Comparison of ENCODE assay signal across 8 cellular contexts in the genomic region with DNA sequence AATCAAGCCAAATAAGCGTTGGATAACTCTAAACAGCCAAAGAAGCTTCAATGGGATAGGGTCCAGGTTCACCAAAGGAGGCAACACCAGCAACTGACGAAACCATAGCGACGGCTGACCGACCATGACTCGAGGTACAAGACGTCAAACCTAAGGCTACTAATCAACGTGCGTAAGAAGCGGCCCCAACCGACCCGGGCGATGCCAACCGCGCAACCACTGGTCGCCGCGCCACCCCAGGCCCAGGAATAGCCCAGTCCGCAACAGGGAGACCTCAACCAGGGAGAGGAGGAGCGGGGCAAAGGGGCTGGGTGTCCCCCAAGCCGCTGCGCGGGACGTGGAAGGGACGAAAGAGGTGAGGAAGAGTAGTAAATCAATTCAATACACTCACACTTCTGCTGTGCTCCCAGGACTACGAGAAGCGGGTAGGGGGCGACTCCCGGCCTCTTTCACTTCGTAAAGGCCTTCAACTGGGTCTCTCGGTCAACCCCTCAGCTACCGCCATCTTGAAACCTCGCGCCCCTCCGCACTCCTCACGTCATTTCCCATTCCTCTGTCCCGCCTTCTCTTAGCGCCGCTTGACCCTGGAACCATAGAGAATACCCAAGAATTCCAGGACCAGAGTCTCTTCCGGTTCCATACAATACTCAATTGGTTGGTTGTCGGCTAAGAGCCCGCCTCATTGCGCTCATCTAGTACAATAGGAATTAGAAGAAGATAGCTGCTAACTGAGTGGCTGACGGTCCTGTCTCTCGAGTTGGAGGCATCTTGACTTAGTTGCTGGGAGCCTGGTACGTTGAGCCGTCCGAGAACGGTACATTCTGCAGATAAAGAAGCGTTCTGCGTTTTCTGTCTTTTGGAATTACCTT. TPM values are rescaled to one million over a fixed set of nuclear protein-coding genes. Genes with fewer than 3 reads are reported as not detected.
DNase-seq lines count a peak whose midpoint lies in the region; ATAC-seq lines count a peak whose summit lies in the region.

A gene with protein sequence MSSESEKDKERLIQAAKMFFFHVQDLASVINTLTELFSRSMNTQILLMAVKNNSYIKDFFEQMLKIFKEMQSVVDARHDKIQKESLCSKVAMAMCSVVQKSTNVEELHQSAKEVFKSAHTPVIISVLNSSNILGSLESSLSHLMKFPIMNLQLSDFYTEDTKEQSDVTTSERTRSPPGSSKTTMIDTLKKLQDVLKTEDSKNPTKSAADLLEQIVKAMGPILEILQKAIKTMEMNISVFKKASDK (plus strand): TSS at position 710 of the 869 bp plus-strand sequence. CDS start 19,266 bp downstream, outside the sequence.
A gene (minus strand): TSS at position 518 of the 869 bp plus-strand sequence. CDS start 2,095 bp downstream, outside the sequence.

- H3K36me3 Mint-ChIP-seq in memory B cell: peaks cover 6% of the 10 kb centered on the region

- H3K27me3 Mint-ChIP-seq in memory B cell: no peaks in the 10 kb centered on the region

- ATAC-seq in GM21381 (IDR thresholded peaks at IDR 0.05; ENCODE audit: unreplicated experiment) (peak; percentile 99), memory B cell (ENCODE audit: low read depth) (peak; percentile 83)

- no peaks in the 10 kb centered on the region for H3K36me3 ChIP-seq in endocrine pancreas (ENCODE audit: control insufficient read depth, insufficient read depth, low read length)

- H3K4me1 ChIP-seq in endocrine pancreas (ENCODE audit: control insufficient read depth, insufficient read depth, low read length): peaks cover 29% of the 10 kb centered on the region

- no peaks in the 10 kb centered on the region for H3K27me3 ChIP-seq in endocrine pancreas (ENCODE audit: control insufficient read depth, insufficient read depth, low read length)

- peak within 1 kb of the TSS; percentile 80 for H3K9ac ChIP-seq in endocrine pancreas (ENCODE audit: control insufficient read depth, insufficient read depth, low read length)

- peak within 1 kb of the TSS; percentile 96 for H3K4me3 ChIP-seq in endocrine pancreas (ENCODE audit: control insufficient read depth, insufficient read depth, low read length)

- peaks cover 9% of the 10 kb centered on the region for H3K4me1 Mint-ChIP-seq in memory B cell

- H3K4me3 Mint-ChIP-seq in memory B cell: no peak within 1 kb of the TSS

- H3K27ac Mint-ChIP-seq in memory B cell: no peak within 1 kb of the TSS

- in situ Hi-C loops in Caki2 (cut with HindIII; ENCODE audit: low pct_unique_long_range_greater_than_20kb, low sequenced_read_pairs): no loop called here

- H3K9me3 Mint-ChIP-seq in memory B cell: no peaks in the 10 kb centered on the region

- DNase-seq in Caki2 (ENCODE audit: low read depth) (peak; percentile 97), HT1080 (ENCODE audit: low read depth) (peak; percentile 98), NOMO-1 (lab: John Stamatoyannopoulos, UW; ENCODE audit: unreplicated experiment in 2 of 2) (peak; percentile 96 to 99), memory B cell (ENCODE audit: low spot score in 2 of 2) (peak; percentile 81 to 86)
- peak; percentile 55 to 68 (median 59) for DNase-seq in activated CD8-positive, alpha-beta memory T cell treated with anti-CD3 and anti-CD28 coated beads for 48 hours (ENCODE audit: low read depth in 2 of 3, low spot score in 2 of 3)
- DNase-seq in stimulated activated CD8-positive, alpha-beta memory T cell treated with anti-CD3 and anti-CD28 coated beads, Interleukin-12 subunit alpha, Interleukin-12 subunit beta, amount 100 ng/mL, for 1 hour (ENCODE audit: low read depth): peak; percentile 80

- H3K9me3 ChIP-seq in endocrine pancreas (ENCODE audit: control insufficient read depth, low read length): no peaks in the 10 kb centered on the region

RNA-seq across cellular contexts. Expression of the first gene that starts in this region (rescaled TPM):
- 3.6 and 7.1 TPM in 2 replicates for total RNA-seq in Caki2 (2014; rRNA removed; shearing (Covaris generic); ENCODE audit: low replicate concordance)
- 1.7 and 3.8 TPM in 2 replicates for total RNA-seq in HT1080 (2014; rRNA removed; shearing (Covaris generic))
- polyA plus RNA-seq in HT1080 (2015; cell fraction: cytosol; rRNA removed): 2.1 and 2.8 TPM in 2 replicates
- 2.3 TPM in 2 replicates for polyA plus RNA-seq in HT1080 (2015; cell fraction: nucleus; rRNA removed)

RNA-seq across cellular contexts. Expression of the second gene that starts in this region (rescaled TPM):
- total RNA-seq in Caki2 (2014; rRNA removed; shearing (Covaris generic); ENCODE audit: low replicate concordance): 11.0 and 18.2 TPM in 2 replicates
- 13.7 and 32.1 TPM in 2 replicates for total RNA-seq in HT1080 (2014; rRNA removed; shearing (Covaris generic))
- 38.0 and 47.1 TPM in 2 replicates for polyA plus RNA-seq in HT1080 (2015; cell fraction: cytosol; rRNA removed)
- polyA plus RNA-seq in HT1080 (2015; cell fraction: nucleus; rRNA removed): 37.7 and 39.4 TPM in 2 replicates

Comparison
In these comparisons a context has a peak if more than half of its experiments do, and no peak if none do; other contexts are left out.
1. Peak in every context shown above with its lines: DNase-seq, ATAC-seq and H3K4me3 ChIP-seq.